In the genomic region with DNA sequence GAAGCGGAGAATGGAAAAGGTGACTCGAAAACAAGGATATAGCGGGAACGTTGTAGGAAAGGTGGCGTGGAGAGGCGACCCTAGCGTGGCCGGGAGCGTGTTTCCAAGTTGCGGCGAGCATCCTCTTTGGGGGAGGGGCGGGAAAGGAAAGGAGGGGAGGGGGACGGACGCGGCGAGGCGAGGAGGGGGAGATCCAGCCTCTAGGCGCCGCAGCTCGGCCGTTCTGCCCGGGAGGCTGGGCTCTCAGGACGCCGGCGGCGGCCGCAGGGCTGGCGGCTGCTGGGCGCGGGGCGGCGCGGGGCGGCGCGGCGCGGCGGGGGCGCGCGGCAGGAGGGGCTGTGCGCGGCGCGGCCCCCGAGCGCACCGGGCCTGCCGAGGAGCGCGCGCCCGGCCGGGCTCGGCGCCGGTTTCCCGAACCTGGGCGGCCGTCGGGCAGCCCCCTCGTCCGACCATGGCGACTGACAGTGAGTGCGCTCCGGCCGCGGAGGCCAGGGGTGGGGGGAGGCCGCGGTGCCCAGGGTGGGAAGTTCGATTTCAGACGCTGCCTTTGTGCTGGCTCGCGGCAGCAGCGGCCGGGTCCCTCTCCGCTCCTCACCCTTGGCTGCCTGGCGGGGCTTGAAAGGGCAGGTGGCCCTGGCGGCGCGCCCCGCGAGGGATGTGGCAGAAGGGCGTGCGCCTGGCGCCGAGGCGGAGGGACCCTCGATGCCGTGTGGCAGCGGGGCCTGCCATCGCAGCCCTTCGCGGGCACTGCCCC, we compare ENCODE assay signal across 9 cellular contexts. TPM values are rescaled to one million over a fixed set of nuclear protein-coding genes. Genes with fewer than 3 reads are reported as not detected.
DNase-seq lines count a peak whose midpoint lies in the region; ATAC-seq lines count a peak whose summit lies in the region.
"Had no signal": no experiment of that assay in that cellular context is flagged by ENCODE, and none has a peak within 500 bp of the region (broad histone marks: within the 10 kb centered on the region; RNA-seq: fewer than 3 reads in every experiment).

A gene (plus strand): TSS at position 357 of the 754 bp plus-strand sequence.

- DNase-seq in NCI-H748 (lab: John Stamatoyannopoulos, UW; ENCODE audit: unreplicated experiment): peak; percentile 66
- no peak for DNase-seq in NCI-H748 treated with DMSO at 0.1 percent for 48 hours (lab: John Stamatoyannopoulos, UW)
- no peak for DNase-seq in activated CD8-positive, alpha-beta T cell treated with anti-CD3 and anti-CD28 coated beads, Interleukin-2, amount 10 ng/mL, durations not matched to agents 7 days and 5 days
- DNase-seq in germinal center (ENCODE audit: low spot score): peak; percentile 45
- no peak for DNase-seq in NCI-H774 (lab: John Stamatoyannopoulos, UW)

- CTCF ChIA-PET in activated CD8-positive, alpha-beta T cell treated with anti-CD3 and anti-CD28 coated beads, Interleukin-2, amount 10 ng/mL, durations not matched to agents 7 days and 5 days (lab: Charles Lee): no interaction called here

- H3K27me3 ChIP-seq in rectal smooth muscle tissue (ENCODE audit: control insufficient read depth, insufficient read depth, low read length): peaks cover 8% of the 10 kb centered on the region

- H3K4me3 ChIP-seq in rectal smooth muscle tissue (ENCODE audit: low read length): peak within 1 kb of the TSS; percentile 44

- H3K9me3 Mint-ChIP-seq in activated CD8-positive, alpha-beta T cell treated with anti-CD3 and anti-CD28 coated beads, Interleukin-2, amount 10 ng/mL, durations not matched to agents 7 days and 5 days (ENCODE audit: insufficient read depth): no peaks in the 10 kb centered on the region

- no peaks in the 10 kb centered on the region for H3K36me3 ChIP-seq in rectal smooth muscle tissue (ENCODE audit: control insufficient read depth, insufficient read depth, low read length)

- no peaks in the 10 kb centered on the region for H3K4me1 ChIP-seq in rectal smooth muscle tissue (ENCODE audit: control insufficient read depth, insufficient read depth, low read length)

- H3K27ac ChIP-seq in rectal smooth muscle tissue (ENCODE audit: low read depth, low read length): no peak within 1 kb of the TSS

- peaks cover 71% of the 10 kb centered on the region for H3K27me3 Mint-ChIP-seq in activated CD8-positive, alpha-beta T cell treated with anti-CD3 and anti-CD28 coated beads, Interleukin-2, amount 10 ng/mL, durations not matched to agents 7 days and 5 days (ENCODE audit: low read depth)

- POLR2A ChIA-PET in activated CD8-positive, alpha-beta T cell treated with anti-CD3 and anti-CD28 coated beads, Interleukin-2, amount 10 ng/mL, durations not matched to agents 7 days and 5 days (lab: Charles Lee): no interaction called here

- peak; percentile 78 for ATAC-seq in activated CD8-positive, alpha-beta T cell treated with anti-CD3 and anti-CD28 coated beads, Interleukin-2, amount 10 ng/mL, durations not matched to agents 7 days and 5 days
- ATAC-seq in GM19328 (IDR thresholded peaks at IDR 0.05; ENCODE audit: unreplicated experiment) (no peak), esophagus mucosa (no peak)

- peaks cover 10% of the 10 kb centered on the region for H3K4me1 Mint-ChIP-seq in activated CD8-positive, alpha-beta T cell treated with anti-CD3 and anti-CD28 coated beads, Interleukin-2, amount 10 ng/mL, durations not matched to agents 7 days and 5 days (ENCODE audit: low read depth)

- peaks cover 6% of the 10 kb centered on the region for H3K36me3 Mint-ChIP-seq in activated CD8-positive, alpha-beta T cell treated with anti-CD3 and anti-CD28 coated beads, Interleukin-2, amount 10 ng/mL, durations not matched to agents 7 days and 5 days (ENCODE audit: low read depth)

- no peak within 1 kb of the TSS for H3K9ac ChIP-seq in rectal smooth muscle tissue (ENCODE audit: low read length)

- no peak within 1 kb of the TSS for H3K27ac Mint-ChIP-seq in activated CD8-positive, alpha-beta T cell treated with anti-CD3 and anti-CD28 coated beads, Interleukin-2, amount 10 ng/mL, durations not matched to agents 7 days and 5 days

- peak within 1 kb of the TSS; percentile 65 for H3K4me3 Mint-ChIP-seq in activated CD8-positive, alpha-beta T cell treated with anti-CD3 and anti-CD28 coated beads, Interleukin-2, amount 10 ng/mL, durations not matched to agents 7 days and 5 days

RNA-seq across cellular contexts. Expression of the gene that starts here (rescaled TPM):
- not detected for total RNA-seq in activated CD8-positive, alpha-beta T cell treated with anti-CD3 and anti-CD28 coated beads, Interleukin-2, amount 10 ng/mL, durations not matched to agents 7 days and 5 days
- total RNA-seq in esophagus mucosa: 0.12 TPM
- total RNA-seq: T-helper 2 cell treated with Interferon-gamma antibody and Interleukin-4, amounts not matched to agents 100 ng/mL and 5 ng/mL, for 36 hours had no signal

Comparison
In these comparisons a context has a peak if more than half of its experiments do, and no peak if none do; other contexts are left out.
1. DNase-seq: peak in NCI-H748 (single experiment) and germinal center (single experiment); none in NCI-H748 treated with DMSO at 0.1 percent for 48 hours (single experiment), activated CD8-positive, alpha-beta T cell treated with anti-CD3 and anti-CD28 coated beads, Interleukin-2, amount 10 ng/mL, durations not matched to agents 7 days and 5 days (single experiment) and NCI-H774 (single experiment).
2. Peak in ATAC-seq in activated CD8-positive, alpha-beta T cell treated with anti-CD3 and anti-CD28 coated beads, Interleukin-2, amount 10 ng/mL, durations not matched to agents 7 days and 5 days; RNA of the gene not detected or under 1 TPM.